Comparison of ENCODE assay signal across 2 cellular contexts in genomic region chr1:16673976-16674375, GRCh38. TPM values are rescaled to one million over a fixed set of nuclear protein-coding genes. Genes with fewer than 3 reads are reported as not detected.
"Had no signal": no experiment of that assay in that cellular context is flagged by ENCODE, and none has a peak within 500 bp of the region (broad histone marks: within the 10 kb centered on the region; RNA-seq: fewer than 3 reads in every experiment).

No MANE protein-coding gene starts in this region.

RNA-seq across cellular contexts. Expression of gene RNU1-3, which starts 7.2 kb away (rescaled TPM):
- polyA plus RNA-seq: adrenal gland, aorta had no signal
